Comparison of ENCODE assay signal across 8 cellular contexts in the genomic region with DNA sequence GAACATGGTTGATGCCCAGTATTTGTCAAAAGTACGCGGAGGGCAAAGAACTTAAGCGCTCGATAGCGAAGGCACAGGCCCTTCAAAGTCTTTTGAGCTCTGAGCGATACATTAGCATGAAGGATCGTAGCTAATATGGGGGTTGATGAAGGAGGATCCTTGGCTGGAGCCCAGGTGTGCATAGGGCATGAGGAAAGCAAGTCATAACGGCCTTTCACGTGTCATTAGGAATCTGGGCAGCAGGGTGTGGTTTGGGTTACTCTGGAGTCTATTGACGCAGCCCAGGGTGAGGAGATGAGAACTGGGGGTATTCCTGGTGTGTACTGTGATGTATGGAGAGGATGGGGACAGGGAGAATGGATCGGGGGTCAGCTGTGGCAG.
DNase-seq lines count a peak whose midpoint lies in the region; ATAC-seq and TF ChIP-seq lines count a peak whose summit lies in the region.

No MANE protein-coding gene starts in this region.

- no peak for TF ChIP-seq CTCF in astrocyte of the cerebellum (IDR thresholded peaks at IDR 0.05; ENCODE audit: low read depth, low read length, missing control alignments)

- DNase-seq in AG20443 (ENCODE audit: low spot score) (peak; percentile 44), NCI-H146 (lab: John Stamatoyannopoulos, UW) (peak; percentile 43), astrocyte of the cerebellum (ENCODE audit: low read depth) (no peak), hippocampal formation (lab: John Stamatoyannopoulos, UW) (no peak)

- H3K4me3 ChIP-seq in astrocyte of the cerebellum (ENCODE audit: low read depth, low read length) (peak overlapping the region; percentile 72), iPS-18c (ENCODE audit: insufficient read depth, low read depth, low read length) (peak overlapping the region; percentile 97), skin epidermis (peak overlapping the region; percentile 50 to 81 (median 73))

- peaks cover 2% of the 10 kb centered on the region for H3K9me3 ChIP-seq in iPS-18c (ENCODE audit: control insufficient read depth, insufficient read depth, low read length)

- H3K27ac ChIP-seq in skin epidermis = peak overlapping the region; percentile 87 to 100 (median 96)

- in situ Hi-C loops in astrocyte of the cerebellum (cut with HindIII; ENCODE audit: low sequenced_read_pairs) = no loop called here

- ATAC-seq in GM19025 (IDR thresholded peaks at IDR 0.05; ENCODE audit: low read depth, unreplicated experiment) = peak; percentile 6
- no peak for ATAC-seq in GM21447 (IDR thresholded peaks at IDR 0.05; ENCODE audit: unreplicated experiment)

Comparison
In these comparisons a context has a peak if more than half of its experiments do, and no peak if none do; other contexts are left out.
1. DNase-seq: peak in AG20443 (single experiment) and NCI-H146 (single experiment); none in astrocyte of the cerebellum (single experiment) and hippocampal formation (0 of 2).
2. Peak in every context shown above with its lines, with median percentiles within 50 percentile points of each other: H3K4me3 ChIP-seq.